Comparison of ENCODE assay signal across 16 cellular contexts in the genomic region with DNA sequence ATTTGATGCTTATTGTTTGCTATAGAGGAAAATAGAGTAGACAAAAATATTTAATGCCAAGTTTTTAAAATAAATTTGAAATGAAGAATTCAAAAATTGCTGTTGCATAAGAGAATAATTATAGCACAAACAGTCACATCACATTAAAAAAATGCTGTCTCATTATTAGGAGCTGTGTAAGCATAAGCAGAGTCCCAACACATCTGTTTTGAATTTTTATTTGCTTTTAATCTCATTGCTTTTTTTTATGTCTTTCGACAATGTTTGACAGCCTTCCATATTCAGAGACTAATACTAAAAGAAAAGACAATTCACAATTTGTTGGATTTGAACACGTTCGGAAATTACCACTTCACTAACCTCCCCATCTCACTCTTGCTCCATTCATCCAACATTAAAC.
DNase-seq lines count a peak whose midpoint lies in the region; ATAC-seq and TF ChIP-seq lines count a peak whose summit lies in the region.
"Had no signal": no experiment of that assay in that cellular context is flagged by ENCODE, and none has a peak within 500 bp of the region (broad histone marks: within the 10 kb centered on the region; RNA-seq: fewer than 3 reads in every experiment).

No MANE protein-coding gene starts in this region.

- 7 to 9% methylated on average over 3 of the region's 3 CpGs for whole genome bisulfite sequencing in GM23248 (ENCODE audit: low coverage in 1 of 2, low lambda C conversion rate in 2 of 2, missing lambda C conversion rate in 2 of 2), 2 experiments
- WGBS in esophagus muscularis mucosa = 79% methylated on average over 3 of the region's 3 CpGs

- DNase-seq in A673 (ENCODE audit: low spot score) = peak; percentile 58
- DNase-seq in GM23248 = peak; percentile 31
- peak; percentile 52 for DNase-seq in fibroblast of gingiva (ENCODE audit: low read depth)
- DNase-seq in GM10266 (ENCODE audit: extremely low spot score) = no peak
- DNase-seq in esophagus muscularis mucosa (ENCODE audit: extremely low spot score) = no peak
- DNase-seq in stimulated activated CD4-positive, alpha-beta T cell treated with anti-CD3 and anti-CD28 coated beads, Interleukin-4, amount 100 ng/mL, for 4 hours = no peak
- DNase-seq: Caco-2; CD4-positive, alpha-beta T cell; HCEC 1CT; IMR-90; KBM-7 had no signal

- no peak overlapping the region for H2AFZ ChIP-seq in GM23248

- intact Hi-C loops in A673 (cut with micrococcal nuclease; ENCODE audit: unreplicated experiment) = no loop called here
- intact Hi-C loops in esophagus muscularis mucosa (cut with DNase I) = no loop called here

- TF ChIP-seq POLR2A in esophagus muscularis mucosa (IDR thresholded peaks at IDR 0.05; ENCODE audit: low read depth) = no peak

- TF ChIP-seq CTCF in A673 (conservative IDR thresholded peaks at IDR 0.05; ENCODE audit: low read depth, low read length) (no peak), GM10266 (IDR thresholded peaks at IDR 0.05; ENCODE audit: control insufficient read depth, insufficient read depth, low read depth, missing control alignments) (no peak), esophagus muscularis mucosa (IDR thresholded peaks at IDR 0.05) (no peak)

- no peak overlapping the region for H3K4me2 ChIP-seq in GM23248 (ENCODE audit: unreplicated experiment)
- H3K4me2 ChIP-seq: A549 had no signal

- no peaks in the 10 kb centered on the region for H3K27me3 ChIP-seq in A673 (replicated peaks; ENCODE audit: insufficient read depth, low read depth, low read length, poor library complexity)
- no peaks in the 10 kb centered on the region for H3K27me3 ChIP-seq in GM23248 (replicated peaks; ENCODE audit: insufficient read depth)
- H3K27me3 ChIP-seq in esophagus muscularis mucosa = no peaks in the 10 kb centered on the region

- in situ Hi-C loops in GM23248 (cut with MboI) = no loop called here

- H3K79me2 ChIP-seq in GM23248 (ENCODE audit: insufficient read depth) = no peaks in the 10 kb centered on the region

- CTCF ChIA-PET in A673 (lab: Charles Lee) = no interaction called here

- H3K4me1 ChIP-seq in A673 (ENCODE audit: insufficient read depth, low read length, poor library complexity, severe bottlenecking) (peaks cover 15% of the 10 kb centered on the region), GM23248 (ENCODE audit: insufficient read depth) (peaks cover 9% of the 10 kb centered on the region), esophagus muscularis mucosa (no peaks in the 10 kb centered on the region)
- H3K4me1 ChIP-seq: A549, Caco-2 had no signal

- H3K27ac ChIP-seq in A673 (ENCODE audit: low read depth, low read length, poor library complexity, severe bottlenecking) = no peak overlapping the region
- no peak overlapping the region for H3K27ac ChIP-seq in GM23248
- no peak overlapping the region for H3K27ac ChIP-seq in esophagus muscularis mucosa (replicated peaks in 1 of 4)
- H3K27ac ChIP-seq: 22Rv1, A549, C4-2B had no signal

- H3K9me3 ChIP-seq in A673 (ENCODE audit: low read depth, low read length, poor library complexity, severe bottlenecking) (no peaks in the 10 kb centered on the region), GM23248 (ENCODE audit: low read depth) (no peaks in the 10 kb centered on the region), esophagus muscularis mucosa (no peaks in the 10 kb centered on the region)
- H3K9me3 ChIP-seq: A549, Caco-2 had no signal

- H3K36me3 ChIP-seq in A673 (ENCODE audit: insufficient read depth, low read length, poor library complexity, severe bottlenecking) (no peaks in the 10 kb centered on the region), GM23248 (ENCODE audit: low read depth) (no peaks in the 10 kb centered on the region), esophagus muscularis mucosa (no peaks in the 10 kb centered on the region)

- H3K9me2 ChIP-seq in GM23248 (ENCODE audit: insufficient read depth) = no peaks in the 10 kb centered on the region

- H3K4me3 ChIP-seq in A673 (ENCODE audit: low read depth, low read length, poor library complexity, severe bottlenecking) (no peak overlapping the region), GM23248 (no peak overlapping the region), esophagus muscularis mucosa (no peak overlapping the region)
- H3K4me3 ChIP-seq: A549 had no signal

- POLR2A ChIA-PET in A673 (lab: Charles Lee; ENCODE audit: low non-redundant PET) = no interaction called here

- ATAC-seq in SK-N-SH treated with all-trans-retinoic acid at 6 μM for 48 hours = peak; percentile 27; the same call in 1 of the 3 replicates
- no peak for ATAC-seq in GM19463 (IDR thresholded peaks at IDR 0.05; ENCODE audit: unreplicated experiment)
- ATAC-seq: A549 had no signal

- H4K20me1 ChIP-seq in GM23248 (ENCODE audit: insufficient read depth) = no peaks in the 10 kb centered on the region

- peaks cover 7% of the 10 kb centered on the region; the same call in 1 of the 2 replicates for H3F3A ChIP-seq in GM23248 (ENCODE audit: insufficient read depth)

- BruUV-seq in A673 (replicated peaks; lab: Mats Ljungman, UMichigan) = no TSS peak

- no peak for TF ChIP-seq EP300 in esophagus muscularis mucosa (IDR thresholded peaks at IDR 0.05)

- no peak overlapping the region for H3K9ac ChIP-seq in GM23248

TF ChIP-seq in SK-N-SH treated with all-trans-retinoic acid at 6 μM for 48 hours, 23 proteins besides CTCF, POLR2A, EP300 and RAD21:
- TF ChIP-seq PPARA (CRISPR knock-in tag; IDR thresholded peaks at IDR 0.05; ENCODE audit: borderline replicate concordance) = no peak
- no peak for TF ChIP-seq ZNF70 (CRISPR knock-in tag; IDR thresholded peaks at IDR 0.05)
- TF ChIP-seq RARB (CRISPR knock-in tag; IDR thresholded peaks at IDR 0.05) = no peak
- TF ChIP-seq TCF4 (CRISPR knock-in tag; IDR thresholded peaks at IDR 0.05; ENCODE audit: borderline replicate concordance) = peak; percentile 59; the same call in 1 of the 2 replicates
- TF ChIP-seq GLIS3 (CRISPR knock-in tag; IDR thresholded peaks at IDR 0.05) = no peak

Comparison
In these comparisons a context has a peak if more than half of its experiments do, and no peak if none do; other contexts are left out.
1. DNase-seq: peak in A673 (single experiment), GM23248 (single experiment) and fibroblast of gingiva (single experiment); none in GM10266 (single experiment), esophagus muscularis mucosa (single experiment) and stimulated activated CD4-positive, alpha-beta T cell treated with anti-CD3 and anti-CD28 coated beads, Interleukin-4, amount 100 ng/mL, for 4 hours (0 of 2).